In the genomic region with DNA sequence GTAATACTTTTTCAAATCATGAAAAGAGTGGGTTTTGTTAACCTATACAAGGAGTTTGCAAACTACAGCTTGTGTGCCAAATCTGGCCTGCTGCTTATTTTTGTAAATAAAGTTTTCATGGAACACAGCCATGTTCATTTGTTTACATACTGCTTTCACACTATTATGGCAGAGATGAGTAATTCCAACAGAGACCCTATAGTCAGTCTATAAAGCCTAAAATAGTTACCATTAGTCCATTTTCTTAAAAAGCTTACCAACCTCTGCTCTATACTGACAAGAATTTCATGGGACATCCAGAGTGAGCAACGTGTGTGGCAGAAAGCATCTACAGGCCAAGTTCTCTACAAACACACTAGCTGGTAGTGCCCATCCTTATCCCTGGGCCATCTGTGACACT, we compare ENCODE assay signal across 22 cellular contexts. TPM values are rescaled to one million over a fixed set of nuclear protein-coding genes. Genes with fewer than 3 reads are reported as not detected.
"Had no signal": no experiment of that assay in that cellular context is flagged by ENCODE, and none has a peak within 500 bp of the region (broad histone marks: within the 10 kb centered on the region; RNA-seq: fewer than 3 reads in every experiment).

No MANE protein-coding gene starts in this region.

- H3K9me3 ChIP-seq: Peyer's patch, SJCRH30 had no signal

- DNase-seq: Kasumi-1, MV-4-11, NCI-H1048, NCI-H1105, NCI-H1417, NCI-H1436 treated with DMSO at 0.1 percent for 48 hours, NCI-H1694, NCI-H187 treated with DMSO at 0.1 percent for 48 hours, NCI-H2029 treated with DMSO at 0.1 percent for 48 hours, NCI-H2171 treated with DMSO at 0.1 percent for 48 hours, NCI-H510A, NCI-H524 treated with DMSO at 0.1 percent for 48 hours, NCI-H69, NCI-H774, Peyer's patch, SHP77 treated with DMSO at 0.1 percent for 48 hours, SJCRH30, T-helper 1 cell had no signal

- H3K9ac ChIP-seq: KMS-11 had no signal

- ATAC-seq: Right ventricle myocardium inferior, SK-N-SH treated with all-trans-retinoic acid at 6 μM for 48 hours had no signal

- H3K4me2 ChIP-seq: KMS-11 had no signal

- H3K27me3 ChIP-seq: Peyer's patch, SJCRH30 had no signal

- H3K27ac ChIP-seq: KMS-11, Peyer's patch, SJCRH30 had no signal

- H3K4me3 ChIP-seq: Peyer's patch, SJCRH30 had no signal

- H3K4me1 ChIP-seq: Peyer's patch, SJCRH30 had no signal

- H3K36me3 ChIP-seq: SJCRH30 had no signal

RNA-seq across cellular contexts. Expression of gene ERO1B, which starts 42.6 kb away (rescaled TPM):
- total RNA-seq: HT-29 had no signal
